Comparison of ENCODE assay signal across 11 cellular contexts in genomic region chr11:119416606-119417580, GRCh38. TPM values are rescaled to one million over a fixed set of nuclear protein-coding genes. Genes with fewer than 3 reads are reported as not detected.
DNase-seq lines count a peak whose midpoint lies in the region; ATAC-seq and TF ChIP-seq lines count a peak whose summit lies in the region.
"Had no signal": no experiment of that assay in that cellular context is flagged by ENCODE, and none has a peak within 500 bp of the region (broad histone marks: within the 10 kb centered on the region; RNA-seq: fewer than 3 reads in every experiment).

No MANE protein-coding gene starts in this region.

- H3K79me1 ChIP-seq in H9 (ENCODE audit: insufficient read depth, low read depth, low read length, poor library complexity, severe bottlenecking): no peaks in the 10 kb centered on the region

- H3K23me2 ChIP-seq in H9 (ENCODE audit: insufficient read length, low read depth, low read length, poor library complexity, severe bottlenecking): peaks cover 3% of the 10 kb centered on the region

- CTCF ChIA-PET in activated CD8-positive, alpha-beta T cell treated with anti-CD3 and anti-CD28 coated beads for 36 hours (lab: Charles Lee): interaction anchor here (1.5 kb wide), 1 partner anchor 57 kb away, joined by 4 read pairs; no protein-coding TSS in a partner anchor
- CTCF ChIA-PET in HEK293T (lab: Yijun Ruan, JAX): no interaction called here

- no peak overlapping the region for H2BK5ac ChIP-seq in H9 (ENCODE audit: insufficient read length, low read length)

- H3K79me2 ChIP-seq in H9 (ENCODE audit: insufficient read depth, low read length): no peaks in the 10 kb centered on the region; the same call in 1 of the 2 replicates

- no peak overlapping the region; the same call in 1 of the 2 replicates for H3K14ac ChIP-seq in H9 (ENCODE audit: insufficient read depth, low read length)

- no peak overlapping the region for H2BK20ac ChIP-seq in H9 (ENCODE audit: low read depth, low read length, poor library complexity, severe bottlenecking)

- no peak overlapping the region for H2BK15ac ChIP-seq in H9 (ENCODE audit: low read depth, low read length)

- H3K4me1 ChIP-seq in H9 (ENCODE audit: insufficient read depth, low read length): peaks cover 9% of the 10 kb centered on the region; the same call in 1 of the 2 replicates

- peaks cover 2% of the 10 kb centered on the region for H4K20me1 ChIP-seq in H9 (ENCODE audit: control insufficient read depth, insufficient read depth, insufficient read length)

- no peak overlapping the region for H2AFZ ChIP-seq in H9 (ENCODE audit: low read length)

- H3K4ac ChIP-seq in H9 (ENCODE audit: low read depth, low read length): no peak overlapping the region

- POLR2A ChIA-PET in activated CD8-positive, alpha-beta T cell treated with anti-CD3 and anti-CD28 coated beads for 36 hours (lab: Charles Lee): no interaction called here
- POLR2A ChIA-PET in HEK293T (lab: Yijun Ruan, JAX): interaction anchor here (0.8 kb wide), 1 partner anchor 12 kb away, joined by 3 read pairs; no protein-coding TSS in a partner anchor

- WGBS in H9 (ENCODE audit: extremely low coverage, insufficient read length, low lambda C conversion rate): no CpG with 5 or more reads among the region's 16 CpGs

- no peak overlapping the region for H3K27ac ChIP-seq in H9 (ENCODE audit: insufficient read length, low read depth, low read length)

- no peaks in the 10 kb centered on the region; a peak in 3 of 5 replicates for H3K9me3 Mint-ChIP-seq in H9
- H3K9me3 Mint-ChIP-seq in activated CD8-positive, alpha-beta T cell treated with anti-CD3 and anti-CD28 coated beads for 36 hours: peaks cover 2% of the 10 kb centered on the region

- peak overlapping the region; percentile 75 to 82 (median 77); a peak in 3 of 7 replicates for H3K27ac Mint-ChIP-seq in H9
- no peak overlapping the region for H3K27ac Mint-ChIP-seq in activated CD8-positive, alpha-beta T cell treated with anti-CD3 and anti-CD28 coated beads for 36 hours
- H3K27ac Mint-ChIP-seq: activated T-helper 17 cell treated with anti-CD3 and anti-CD28 coated beads, Interleukin-2, amount 50 U/mL, for 72 hours had no signal

- peaks cover 33 to 44% (median 34%) of the 10 kb centered on the region in 3 experiments for H3K36me3 Mint-ChIP-seq in H9 (ENCODE audit: insufficient read depth in 1 of 3, low read depth in 3 of 3)
- no peaks in the 10 kb centered on the region for H3K36me3 Mint-ChIP-seq in activated CD8-positive, alpha-beta T cell treated with anti-CD3 and anti-CD28 coated beads for 36 hours (ENCODE audit: low read depth)

- H4K8ac ChIP-seq in H9 (replicated peaks; ENCODE audit: insufficient read length, low read depth, low read length): no peak overlapping the region

- no peak overlapping the region for H3K18ac ChIP-seq in H9 (ENCODE audit: insufficient read length, low read depth, low read length)

- no peak overlapping the region for H2AK5ac ChIP-seq in H9 (ENCODE audit: insufficient read length, low read length)

- no peak overlapping the region; a peak in 1 of 5 replicates for H3K4me3 Mint-ChIP-seq in H9
- H3K4me3 Mint-ChIP-seq in activated CD8-positive, alpha-beta T cell treated with anti-CD3 and anti-CD28 coated beads for 36 hours: no peak overlapping the region
- H3K4me3 Mint-ChIP-seq: activated T-helper 17 cell treated with anti-CD3 and anti-CD28 coated beads, Interleukin-2, amount 50 U/mL, for 72 hours had no signal

- no peak overlapping the region for H4K5ac ChIP-seq in H9 (ENCODE audit: insufficient read length, low read depth, low read length)

- H3K56ac ChIP-seq in H9 (ENCODE audit: insufficient read length, low read depth, low read length): no peak overlapping the region

- no peaks in the 10 kb centered on the region for H3K27me3 ChIP-seq in H9 (ENCODE audit: insufficient read depth, low read length)

- no peak overlapping the region for H3K4me2 ChIP-seq in H9 (ENCODE audit: insufficient read depth, insufficient read length, low read length)

- H3K4me1 Mint-ChIP-seq in H9: peaks cover 32 to 35% of the 10 kb centered on the region in 2 experiments
- peaks cover under 1% of the 10 kb centered on the region for H3K4me1 Mint-ChIP-seq in activated CD8-positive, alpha-beta T cell treated with anti-CD3 and anti-CD28 coated beads for 36 hours (ENCODE audit: low read depth)

- intact Hi-C loops in activated CD8-positive, alpha-beta T cell treated with anti-CD3 and anti-CD28 coated beads for 36 hours (cut with micrococcal nuclease): no loop called here

- no peak overlapping the region for H4K91ac ChIP-seq in H9 (ENCODE audit: insufficient read length, low read depth, low read length)

- no peak overlapping the region for H3T11ph ChIP-seq in H9 (ENCODE audit: low read length)

- peak; percentile 63 for DNase-seq in H9
- DNase-seq in amniotic stem cell (lab: John Stamatoyannopoulos, UW): peak; percentile 26
- peak; percentile 61 for DNase-seq in hepatic stellate cell (ENCODE audit: low spot score)
- peak; percentile 40 for DNase-seq in stromal cell of bone marrow (ENCODE audit: low read depth)
- DNase-seq in activated CD8-positive, alpha-beta T cell treated with anti-CD3 and anti-CD28 coated beads for 36 hours: no peak
- DNase-seq in NCI-H1436 (lab: John Stamatoyannopoulos, UW): no peak
- DNase-seq in mucosa of gallbladder (ENCODE audit: low spot score): no peak
- DNase-seq in HEK293T (ENCODE audit: extremely low spot score): no peak
- DNase-seq: cortex of kidney, NCI-H1105 treated with DMSO at 0.1 percent for 48 hours had no signal

- TF ChIP-seq CTCF in H9 (conservative IDR thresholded peaks at IDR 0.05): peak; percentile 24; the same call in 1 of the 3 replicates
- no peak for TF ChIP-seq CTCF in activated CD8-positive, alpha-beta T cell treated with anti-CD3 and anti-CD28 coated beads for 36 hours (IDR thresholded peaks at IDR 0.05)

- ATAC-seq in activated CD8-positive, alpha-beta T cell treated with anti-CD3 and anti-CD28 coated beads for 36 hours: no peak
- ATAC-seq: activated T-helper 17 cell treated with anti-CD3 and anti-CD28 coated beads, Interleukin-2, amount 50 U/mL, for 72 hours had no signal

- no peak overlapping the region for H3K9ac ChIP-seq in H9 (ENCODE audit: extremely low read depth, insufficient read length, low read length)

- H3K23ac ChIP-seq in H9 (ENCODE audit: insufficient read length, low read depth, low read length): no peak overlapping the region

- H3K27me3 Mint-ChIP-seq in H9 (ENCODE audit: low read depth): no peaks in the 10 kb centered on the region; the same call in none of the 2 replicates
- peaks cover 22% of the 10 kb centered on the region for H3K27me3 Mint-ChIP-seq in activated CD8-positive, alpha-beta T cell treated with anti-CD3 and anti-CD28 coated beads for 36 hours

- no peak overlapping the region for H2BK120ac ChIP-seq in H9 (ENCODE audit: low read depth, low read length, poor library complexity, severe bottlenecking)

- no peaks in the 10 kb centered on the region for H3K9me3 ChIP-seq in H9 (ENCODE audit: control insufficient read depth, low read depth, low read length)

- H2BK12ac ChIP-seq in H9 (ENCODE audit: insufficient read length, low read depth, low read length): no peak overlapping the region

TF ChIP-seq in HEK293T, 16 proteins besides CTCF, POLR2A, EP300 and RAD21:
- TF ChIP-seq SP1 (IDR thresholded peaks at IDR 0.05): no peak
- no peak for TF ChIP-seq L3MBTL2 (conservative IDR thresholded peaks at IDR 0.05)
- TF ChIP-seq LEF1 (IDR thresholded peaks at IDR 0.05; ENCODE audit: borderline replicate concordance): no peak
- no peak for TF ChIP-seq FOXM1 (IDR thresholded peaks at IDR 0.05; ENCODE audit: borderline replicate concordance)
- no peak for TF ChIP-seq CTBP1 (IDR thresholded peaks at IDR 0.05; ENCODE audit: borderline replicate concordance)
- no peak for TF ChIP-seq TARDBP (IDR thresholded peaks at IDR 0.05)
- no peak for TF ChIP-seq BHLHE40 (IDR thresholded peaks at IDR 0.05; ENCODE audit: borderline replicate concordance)
- TF ChIP-seq NFRKB (IDR thresholded peaks at IDR 0.05): no peak
- no peak for TF ChIP-seq HDGF (IDR thresholded peaks at IDR 0.05; ENCODE audit: borderline replicate concordance)
- TF ChIP-seq ARNT (IDR thresholded peaks at IDR 0.05): no peak
- no peak for TF ChIP-seq ZNF384 (IDR thresholded peaks at IDR 0.05)
- TF ChIP-seq FOXA1 (IDR thresholded peaks at IDR 0.05): no peak
- no peak for TF ChIP-seq ELF4 (IDR thresholded peaks at IDR 0.05)
- no peak for TF ChIP-seq FOXK2 (IDR thresholded peaks at IDR 0.05)
- TF ChIP-seq SUZ12 (IDR thresholded peaks at IDR 0.05): no peak
- TF ChIP-seq PKNOX1 (IDR thresholded peaks at IDR 0.05): no peak

RNA-seq across cellular contexts. Expression of gene THY1, which starts 6.1 kb away (rescaled TPM):
- total RNA-seq in H9 (2021) (176 and 184 TPM in 2 replicates), mucosa of gallbladder (17.8 TPM)
- total RNA-seq in activated CD8-positive, alpha-beta T cell treated with anti-CD3 and anti-CD28 coated beads for 36 hours: under 1 TPM; 0.18 to 0.40 TPM

RNA-seq across cellular contexts. Expression of gene USP2, which starts 35.4 kb away (rescaled TPM):
- total RNA-seq in H9 (2021): 5.7 and 7.6 TPM in 2 replicates
- under 1 TPM; 0.61 to 0.96 TPM for total RNA-seq in activated CD8-positive, alpha-beta T cell treated with anti-CD3 and anti-CD28 coated beads for 36 hours
- 7.3 TPM for total RNA-seq in mucosa of gallbladder

Comparison
In these comparisons a context has a peak if more than half of its experiments do, and no peak if none do; other contexts are left out.
1. DNase-seq: peak in H9 (single experiment), amniotic stem cell (single experiment), hepatic stellate cell (single experiment) and stromal cell of bone marrow (single experiment); none in activated CD8-positive, alpha-beta T cell treated with anti-CD3 and anti-CD28 coated beads for 36 hours (single experiment), NCI-H1436 (single experiment), mucosa of gallbladder (single experiment) and HEK293T (single experiment).
2. RNA of gene THY1, which starts 6.1 kb away (total RNA-seq): 176 to 184 TPM in H9 and 17.8 TPM in mucosa of gallbladder (single experiment); 0.18 to 0.40 TPM in activated CD8-positive, alpha-beta T cell treated with anti-CD3 and anti-CD28 coated beads for 36 hours; every median in the first group is over 10 times any median in the second.